ENCODE assay signal across 15 cellular contexts in the genomic region with DNA sequence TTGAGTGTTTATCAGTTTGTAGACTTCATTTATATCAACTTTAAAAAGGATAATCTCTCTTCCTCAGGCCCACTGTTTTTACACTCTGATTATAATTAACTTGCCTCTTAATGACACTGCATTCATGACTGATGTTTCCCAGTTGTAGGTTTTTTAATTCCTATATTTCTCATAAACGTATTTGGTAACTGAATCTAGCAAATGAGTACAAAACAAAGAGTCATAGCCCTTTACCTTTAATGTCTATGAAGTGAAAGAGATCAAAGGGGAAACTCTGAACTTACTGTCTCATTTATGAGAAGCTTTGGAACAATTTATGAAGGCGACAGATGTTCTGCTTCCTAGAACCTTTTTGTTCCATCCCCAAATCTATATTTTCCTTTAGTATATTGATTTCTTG.
"Had no signal": no experiment of that assay in that cellular context is flagged by ENCODE, and none has a peak within 500 bp of the region (broad histone marks: within the 10 kb centered on the region; RNA-seq: fewer than 3 reads in every experiment).

No MANE protein-coding gene starts in this region.

- H2AFZ ChIP-seq: parathyroid adenoma had no signal

- H3K36me3 Mint-ChIP-seq: natural killer cell treated with Interleukin-12 subunit alpha and Interleukin-12 subunit beta and Interleukin-15 and Interleukin-18, amount 100 ng/mL, for 72 hours; stimulated activated naive B cell treated with anti-CD40 and anti-IgM and Interleukin-4, amounts not matched to agents 10 μg/mL and 1 μg/mL and 100 μg/mL, for 72 hours had no signal

- H3K4me1 ChIP-seq: parathyroid adenoma, tibial artery had no signal

- H3K36me3 ChIP-seq: spleen, tibial artery had no signal

- ATAC-seq: left lobe of liver; natural killer cell treated with Interleukin-12 subunit alpha and Interleukin-12 subunit beta and Interleukin-15 and Interleukin-18, amount 100 ng/mL, for 72 hours; sciatic nerve; stimulated activated naive B cell treated with anti-CD40 and anti-IgM and Interleukin-4, amounts not matched to agents 10 μg/mL and 1 μg/mL and 100 μg/mL, for 72 hours had no signal

- H3K27ac ChIP-seq: parathyroid adenoma, spleen, tibial artery had no signal

- H3K27me3 ChIP-seq: spleen, tibial artery had no signal

- H3K9ac ChIP-seq: parathyroid adenoma had no signal

- H3K4me3 Mint-ChIP-seq: natural killer cell treated with Interleukin-12 subunit alpha and Interleukin-12 subunit beta and Interleukin-15 and Interleukin-18, amount 100 ng/mL, for 72 hours; stimulated activated naive B cell treated with anti-CD40 and anti-IgM and Interleukin-4, amounts not matched to agents 10 μg/mL and 1 μg/mL and 100 μg/mL, for 72 hours had no signal

- H3K79me2 ChIP-seq: parathyroid adenoma had no signal

- DNase-seq: activated CD4-positive, alpha-beta T cell treated with anti-CD3 and anti-CD28 coated beads for 1 hour; activated CD4-positive, alpha-beta T cell treated with anti-CD3 and anti-CD28 coated beads, Interleukin-2, amount 50 U/mL, for 48 hours; amniotic stem cell; effector CD4-positive, alpha-beta T cell; kidney; spleen; stimulated activated naive B cell treated with anti-CD40 and anti-IgM and Interleukin-4, amounts not matched to agents 10 μg/mL and 1 μg/mL and 100 μg/mL, for 72 hours; T-helper 1 cell; T1000; tibial artery had no signal

- H3K4me3 ChIP-seq: lung, spleen, tibial artery had no signal

- H3K9me3 ChIP-seq: spleen, tibial artery had no signal

- H3K27ac Mint-ChIP-seq: stimulated activated naive B cell treated with anti-CD40 and anti-IgM and Interleukin-4, amounts not matched to agents 10 μg/mL and 1 μg/mL and 100 μg/mL, for 72 hours had no signal

- H3K9me3 Mint-ChIP-seq: natural killer cell treated with Interleukin-12 subunit alpha and Interleukin-12 subunit beta and Interleukin-15 and Interleukin-18, amount 100 ng/mL, for 72 hours; stimulated activated naive B cell treated with anti-CD40 and anti-IgM and Interleukin-4, amounts not matched to agents 10 μg/mL and 1 μg/mL and 100 μg/mL, for 72 hours had no signal
